ENCODE assay signal across 9 cellular contexts in the genomic region with DNA sequence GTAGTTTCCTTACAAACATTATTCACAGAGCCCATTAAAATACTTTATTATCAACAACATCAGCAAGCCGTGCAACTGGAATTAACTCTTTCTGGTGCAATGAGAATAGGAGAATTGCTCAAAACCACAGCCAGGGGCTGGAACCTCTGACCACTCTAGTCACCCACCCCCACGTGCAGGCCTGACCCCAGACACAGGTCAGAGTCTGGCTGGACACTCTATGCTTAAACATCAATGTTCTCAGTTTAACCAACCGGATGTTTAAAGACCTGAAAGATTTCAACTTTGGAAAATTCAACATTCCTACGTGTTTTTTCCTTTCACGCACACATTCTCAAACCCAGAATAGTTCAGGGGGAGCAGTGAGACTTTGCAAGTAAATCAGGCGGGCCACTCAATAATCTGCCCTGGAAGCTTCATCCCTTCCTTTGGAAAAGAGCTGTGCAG.
A peak's percentile ranks its signal among the peaks of the same experiment; 100 is the strongest.
DNase-seq lines count a peak whose midpoint lies in the region; ATAC-seq and TF ChIP-seq lines count a peak whose summit lies in the region.
"Had no signal": no experiment of that assay in that cellular context is flagged by ENCODE, and none has a peak within 500 bp of the region (broad histone marks: within the 10 kb centered on the region; RNA-seq: fewer than 3 reads in every experiment).

No MANE protein-coding gene starts in this region.

- no peaks in the 10 kb centered on the region for H3K9me3 ChIP-seq in iPS-18a (ENCODE audit: control insufficient read depth, low read depth, low read length)

- H3K4me1 Mint-ChIP-seq in activated CD4-positive, alpha-beta T cell treated with anti-CD3 and anti-CD28 coated beads for 36 hours = peaks cover 54% of the 10 kb centered on the region
- H3K4me1 Mint-ChIP-seq in activated B cell treated with CpG ODN at 0.5 μM for 24 hours = peaks cover 66% of the 10 kb centered on the region
- H3K4me1 Mint-ChIP-seq in stimulated activated naive B cell treated with anti-CD40 and anti-IgM and Interleukin-4, amounts not matched to agents 10 μg/mL and 1 μg/mL and 100 μg/mL, for 72 hours = peaks cover 47 to 73% of the 10 kb centered on the region in 2 donors

- intact Hi-C loops in activated CD4-positive, alpha-beta T cell treated with anti-CD3 and anti-CD28 coated beads for 36 hours (cut with DNase I, micrococcal nuclease) = no loop called here
- intact Hi-C loops in activated B cell treated with CpG ODN at 0.5 μM for 24 hours (cut with micrococcal nuclease) = loop anchor here (1.0 kb wide), 3 partner anchors 13 to 64 kb away; no protein-coding TSS in a partner anchor

- no peak for TF ChIP-seq CTCF in activated B cell treated with CpG ODN at 0.5 μM for 24 hours (IDR thresholded peaks at IDR 0.05)
- no peak for TF ChIP-seq CTCF in GM13977 (IDR thresholded peaks at IDR 0.05; ENCODE audit: extremely low read depth, insufficient read depth, missing control alignments)

- H3K36me3 ChIP-seq in iPS-18a (ENCODE audit: control insufficient read depth, low read depth, low read length) = peaks cover 11% of the 10 kb centered on the region

- peak overlapping the region; percentile 80 for H3K27ac ChIP-seq in iPS-18a (ENCODE audit: low read length)

- H3K9me3 Mint-ChIP-seq in activated CD4-positive, alpha-beta T cell treated with anti-CD3 and anti-CD28 coated beads for 36 hours (ENCODE audit: low read depth) = no peaks in the 10 kb centered on the region
- H3K9me3 Mint-ChIP-seq in activated B cell treated with CpG ODN at 0.5 μM for 24 hours = no peaks in the 10 kb centered on the region
- no peaks in the 10 kb centered on the region for H3K9me3 Mint-ChIP-seq in stimulated activated naive B cell treated with anti-CD40 and anti-IgM and Interleukin-4, amounts not matched to agents 10 μg/mL and 1 μg/mL and 100 μg/mL, for 72 hours

- no peaks in the 10 kb centered on the region for H3K27me3 ChIP-seq in iPS-18a (ENCODE audit: control insufficient read depth, insufficient read depth, low read length)

- no peak for DNase-seq in activated CD4-positive, alpha-beta T cell treated with anti-CD3 and anti-CD28 coated beads for 36 hours
- no peak for DNase-seq in activated CD4-positive, alpha-beta T cell treated with anti-CD3 and anti-CD28 coated beads, Interleukin-2, amount 50 U/mL, for 1 hour
- DNase-seq in activated B cell treated with CpG ODN at 0.5 μM for 24 hours (no peak), GM13977 (ENCODE audit: low spot score) (no peak)
- no peak for DNase-seq in stimulated activated naive B cell treated with anti-CD40 and anti-IgM and Interleukin-4, amounts not matched to agents 10 μg/mL and 1 μg/mL and 100 μg/mL, for 72 hours
- no peak for DNase-seq in effector CD8-positive, alpha-beta T cell (lab: John Stamatoyannopoulos, UW)
- DNase-seq: NCI-H187 treated with DMSO at 0.1 percent for 48 hours had no signal

- CTCF ChIA-PET in activated CD4-positive, alpha-beta T cell treated with anti-CD3 and anti-CD28 coated beads for 36 hours (lab: Charles Lee) = interaction anchor here (0.6 to 0.7 kb wide), 2 partner anchors 278 to 300 kb away, joined by 3 read pairs; no protein-coding TSS in a partner anchor
- CTCF ChIA-PET in activated B cell treated with CpG ODN at 0.5 μM for 24 hours (lab: Charles Lee) = no interaction called here

- H3K36me3 Mint-ChIP-seq in activated CD4-positive, alpha-beta T cell treated with anti-CD3 and anti-CD28 coated beads for 36 hours (ENCODE audit: low read depth) = peaks cover 46% of the 10 kb centered on the region
- peaks cover 32% of the 10 kb centered on the region for H3K36me3 Mint-ChIP-seq in activated B cell treated with CpG ODN at 0.5 μM for 24 hours (ENCODE audit: low read depth)
- peaks cover 52 to 65% of the 10 kb centered on the region in 2 donors for H3K36me3 Mint-ChIP-seq in stimulated activated naive B cell treated with anti-CD40 and anti-IgM and Interleukin-4, amounts not matched to agents 10 μg/mL and 1 μg/mL and 100 μg/mL, for 72 hours

- POLR2A ChIA-PET in activated CD4-positive, alpha-beta T cell treated with anti-CD3 and anti-CD28 coated beads for 36 hours (lab: Charles Lee) = interaction anchor here (0.7 kb wide), 1 partner anchor 97 kb away, joined by 4 read pairs; no protein-coding TSS in a partner anchor
- POLR2A ChIA-PET in activated B cell treated with CpG ODN at 0.5 μM for 24 hours (lab: Charles Lee) = interaction anchor here (1.0 to 1.7 kb wide), 4 partner anchors 14 to 78 kb away, joined by 3 to 8 read pairs (median 6); no protein-coding TSS in a partner anchor

- no peaks in the 10 kb centered on the region for H3K27me3 Mint-ChIP-seq in activated CD4-positive, alpha-beta T cell treated with anti-CD3 and anti-CD28 coated beads for 36 hours
- H3K27me3 Mint-ChIP-seq in activated B cell treated with CpG ODN at 0.5 μM for 24 hours = no peaks in the 10 kb centered on the region
- H3K27me3 Mint-ChIP-seq in stimulated activated naive B cell treated with anti-CD40 and anti-IgM and Interleukin-4, amounts not matched to agents 10 μg/mL and 1 μg/mL and 100 μg/mL, for 72 hours = no peaks in the 10 kb centered on the region

- H3K9ac ChIP-seq in iPS-18a (ENCODE audit: low read length) = peak overlapping the region; percentile 28

- in situ Hi-C loops in GM13977 (cut with MboI; ENCODE audit: low pct_unique_long_range_greater_than_20kb, low sequenced_read_pairs, unreplicated experiment) = no loop called here

- no peak overlapping the region for H3K4me3 Mint-ChIP-seq in activated CD4-positive, alpha-beta T cell treated with anti-CD3 and anti-CD28 coated beads for 36 hours
- H3K4me3 Mint-ChIP-seq in activated B cell treated with CpG ODN at 0.5 μM for 24 hours = peak overlapping the region; percentile 77
- peak overlapping the region; percentile 10 to 79 for H3K4me3 Mint-ChIP-seq in stimulated activated naive B cell treated with anti-CD40 and anti-IgM and Interleukin-4, amounts not matched to agents 10 μg/mL and 1 μg/mL and 100 μg/mL, for 72 hours

- H3K4me1 ChIP-seq in iPS-18a (ENCODE audit: control insufficient read depth, low read depth, low read length) = peaks cover 58% of the 10 kb centered on the region

- H3K4me3 ChIP-seq in iPS-18a (ENCODE audit: low read length) = peak overlapping the region; percentile 23

- peak overlapping the region; percentile 94 for H3K27ac Mint-ChIP-seq in activated CD4-positive, alpha-beta T cell treated with anti-CD3 and anti-CD28 coated beads for 36 hours
- peak overlapping the region; percentile 94 for H3K27ac Mint-ChIP-seq in activated B cell treated with CpG ODN at 0.5 μM for 24 hours
- peak overlapping the region; percentile 97 for H3K27ac Mint-ChIP-seq in stimulated activated naive B cell treated with anti-CD40 and anti-IgM and Interleukin-4, amounts not matched to agents 10 μg/mL and 1 μg/mL and 100 μg/mL, for 72 hours

- ATAC-seq in activated CD4-positive, alpha-beta T cell treated with anti-CD3 and anti-CD28 coated beads for 36 hours = no peak
- ATAC-seq in activated B cell treated with CpG ODN at 0.5 μM for 24 hours (ENCODE audit: low read depth) = no peak
- no peak for ATAC-seq in stimulated activated naive B cell treated with anti-CD40 and anti-IgM and Interleukin-4, amounts not matched to agents 10 μg/mL and 1 μg/mL and 100 μg/mL, for 72 hours (replicated peaks)
- no peak for ATAC-seq in GM18517 (IDR thresholded peaks at IDR 0.05; ENCODE audit: unreplicated experiment)
